Comparison of ENCODE assay signal across 9 cellular contexts in genomic region chr17:45408611-45409421, GRCh38. TPM values are rescaled to one million over a fixed set of nuclear protein-coding genes. Genes with fewer than 3 reads are reported as not detected.
A peak's percentile ranks its signal among the peaks of the same experiment; 100 is the strongest.
DNase-seq lines count a peak whose midpoint lies in the region; ATAC-seq, FAIRE-seq and TF ChIP-seq lines count a peak whose summit lies in the region.
"Had no signal": no experiment of that assay in that cellular context is flagged by ENCODE, and none has a peak within 500 bp of the region (broad histone marks: within the 10 kb centered on the region; RNA-seq: fewer than 3 reads in every experiment).

No MANE protein-coding gene starts in this region.

- ATAC-seq in T-helper 17 cell, result no peak

- peaks cover 84% of the 10 kb centered on the region for H3K4me1 ChIP-seq in left ventricle myocardium inferior
- H3K4me1 ChIP-seq in small intestine (ENCODE audit: control insufficient read depth in 2 of 2, insufficient read depth in 1 of 2, low read depth in 1 of 2, low read length in 1 of 2), result peaks cover 11 to 13% of the 10 kb centered on the region in 2 donors

- intact Hi-C loops in left ventricle myocardium inferior (cut with micrococcal nuclease), result no loop called here

- no peaks in the 10 kb centered on the region for H3K27me3 ChIP-seq in H7 (ENCODE audit: control insufficient read depth, insufficient read depth, low read length)
- H3K27me3 ChIP-seq in left ventricle myocardium inferior (ENCODE audit: low read depth), result no peaks in the 10 kb centered on the region
- H3K27me3 ChIP-seq in small intestine (ENCODE audit: control insufficient read depth in 2 of 2, insufficient read depth in 2 of 2, low read length in 2 of 2), result no peaks in the 10 kb centered on the region

- 32 to 44% (median 36%) methylated on average over 11 of the region's 11 CpGs for WGBS in small intestine, 3 donors

- H3K27me3 Mint-ChIP-seq in T-helper 17 cell, result no peaks in the 10 kb centered on the region

- peak; percentile 53 for DNase-seq in H7
- no peak for DNase-seq in T-helper 17 cell
- no peak for DNase-seq in left ventricle myocardium inferior
- peak; percentile 62 for DNase-seq in small intestine
- no peak for DNase-seq in NCI-H1048 (lab: John Stamatoyannopoulos, UW)
- DNase-seq in NCI-H345 treated with DMSO at 0.1 percent for 48 hours (lab: John Stamatoyannopoulos, UW; ENCODE audit: unreplicated experiment), result no peak
- no peak for DNase-seq in DMS53 (lab: John Stamatoyannopoulos, UW)
- DNase-seq: HCEC 1CT had no signal

- H3K4me3 ChIP-seq in H7 (ENCODE audit: insufficient read depth, low read depth, low read length) (no peak overlapping the region), left ventricle myocardium inferior (peak overlapping the region; percentile 51), small intestine (ENCODE audit: low read depth in 1 of 2, low read length in 2 of 2) (peak overlapping the region in 1 of 2 donors; percentile 47)

- H3K27ac ChIP-seq in left ventricle myocardium inferior (replicated peaks) (peak overlapping the region; percentile 74), small intestine (ENCODE audit: low read depth in 1 of 2, low read length in 1 of 2) (peak overlapping the region; percentile 72 to 95)

- peak overlapping the region; percentile 95 for H3K4me3 Mint-ChIP-seq in T-helper 17 cell

- peak overlapping the region; percentile 95 for H3K27ac Mint-ChIP-seq in T-helper 17 cell

- no peak for FAIRE-seq in small intestine (lab: Jason Lieb, UNC)
- FAIRE-seq: frontal cortex had no signal

- no peaks in the 10 kb centered on the region for H3K9me3 ChIP-seq in T-helper 17 cell (ENCODE audit: control insufficient read depth, low read length, poor library complexity, severe bottlenecking)
- H3K9me3 ChIP-seq in left ventricle myocardium inferior (replicated peaks), result no peaks in the 10 kb centered on the region
- H3K9me3 ChIP-seq in small intestine (ENCODE audit: control insufficient read depth, low read depth), result no peaks in the 10 kb centered on the region

- H3K36me3 ChIP-seq in H7 (replicated peaks; ENCODE audit: control insufficient read depth, insufficient read depth, low read length), result peaks cover 1% of the 10 kb centered on the region; the same call in 1 of the 2 replicates
- peaks cover 24% of the 10 kb centered on the region for H3K36me3 ChIP-seq in left ventricle myocardium inferior
- H3K36me3 ChIP-seq in small intestine (ENCODE audit: control insufficient read depth in 2 of 2, insufficient read depth in 2 of 2, low read length in 2 of 2), result peaks cover 9 to 10% of the 10 kb centered on the region in 2 donors

- no peak for TF ChIP-seq CTCF in left ventricle myocardium inferior (IDR thresholded peaks at IDR 0.05; ENCODE audit: borderline replicate concordance)

- no peaks in the 10 kb centered on the region for H3K36me3 Mint-ChIP-seq in T-helper 17 cell (ENCODE audit: low read depth)

- H3K4me1 Mint-ChIP-seq in T-helper 17 cell, result peaks cover 49% of the 10 kb centered on the region

RNA-seq across cellular contexts. Expression of gene ARHGAP27, which starts 23.9 kb away (rescaled TPM):
- 4.5 and 5.4 TPM in 2 replicates for total RNA-seq in H7 (2014; rRNA removed; shearing (Covaris generic))
- total RNA-seq in T-helper 17 cell (10 to 100 TPM; 42.0 to 55.4 TPM), left ventricle myocardium inferior (15.1 TPM)
- polyA plus RNA-seq in small intestine, result 100 to 1,000 TPM in 2 of 3 donors, 10 to 100 TPM in 1; 65.2 to 132 (median 106) TPM

Comparison
In these comparisons a context has a peak if more than half of its experiments do, and no peak if none do; other contexts are left out.
1. DNase-seq: peak in H7 (single experiment) and small intestine (single experiment); none in T-helper 17 cell (0 of 3), left ventricle myocardium inferior (single experiment), NCI-H1048 (single experiment), NCI-H345 treated with DMSO at 0.1 percent for 48 hours (single experiment) and DMS53 (single experiment).